In genomic region chr3:134309987-134310700, GRCh38 we compare ENCODE assay signal across 11 cellular contexts. TPM values are rescaled to one million over a fixed set of nuclear protein-coding genes. Genes with fewer than 3 reads are reported as not detected.
DNase-seq lines count a peak whose midpoint lies in the region; ATAC-seq and TF ChIP-seq lines count a peak whose summit lies in the region.
"Had no signal": no experiment of that assay in that cellular context is flagged by ENCODE, and none has a peak within 500 bp of the region (broad histone marks: within the 10 kb centered on the region; RNA-seq: fewer than 3 reads in every experiment).

No MANE protein-coding gene starts in this region.

- H3K4me3 ChIP-seq in ACC112 (ENCODE audit: low read depth, low read length) (no peak overlapping the region), NB4 (ENCODE audit: low read depth, low read length) (no peak overlapping the region), osteoblast (ENCODE audit: insufficient read depth, low read length) (no peak overlapping the region), OCI-LY7 (ENCODE audit: low read depth, low read length, poor library complexity, severe bottlenecking) (no peak overlapping the region), testis (no peak overlapping the region), adrenal gland (no peak overlapping the region)

- H2AFZ ChIP-seq in ACC112 (ENCODE audit: low read length, unreplicated experiment) (no peak overlapping the region), osteoblast (ENCODE audit: low read length) (peak overlapping the region; percentile 11), OCI-LY7 (ENCODE audit: low read length) (no peak overlapping the region)

- DNase-seq in NB4 (ENCODE audit: low read depth) (peak; percentile 50), epithelial cell of prostate (ENCODE audit: low read depth, low spot score) (no peak), osteoblast (ENCODE audit: insufficient read length, low spot score, missing footprints) (peak; percentile 58), OCI-LY7 (ENCODE audit: low spot score) (no peak), testis (no peak), adrenal gland (no peak)
- DNase-seq: activated B cell treated with CpG ODN at 0.5 μM for 24 hours; activated effector memory CD4-positive, alpha-beta T cell treated with anti-CD3 and anti-CD28 coated beads, Interleukin-2, amount 50 U/mL, for 16 hours; H7 had no signal

- H3K4me1 ChIP-seq in ACC112 (ENCODE audit: control insufficient read depth, insufficient read depth, low read length, unreplicated experiment): peaks cover 61% of the 10 kb centered on the region
- H3K4me1 ChIP-seq in osteoblast (ENCODE audit: insufficient read depth, low read length): peaks cover 62% of the 10 kb centered on the region
- H3K4me1 ChIP-seq in OCI-LY7 (ENCODE audit: insufficient read depth, low read length, poor library complexity, severe bottlenecking): no peaks in the 10 kb centered on the region
- H3K4me1 ChIP-seq in testis: peaks cover 22% of the 10 kb centered on the region
- peaks cover 10 to 31% of the 10 kb centered on the region in 2 donors for H3K4me1 ChIP-seq in adrenal gland (replicated peaks in 1 of 2)

- H3K9me3 ChIP-seq in osteoblast (ENCODE audit: low read depth, low read length): no peaks in the 10 kb centered on the region
- no peaks in the 10 kb centered on the region for H3K9me3 ChIP-seq in OCI-LY7 (ENCODE audit: low read length)
- H3K9me3 ChIP-seq in testis: no peaks in the 10 kb centered on the region
- H3K9me3 ChIP-seq in adrenal gland (replicated peaks in 1 of 3): no peaks in the 10 kb centered on the region

- H3K36me3 ChIP-seq in ACC112 (ENCODE audit: insufficient read depth, low read length) (no peaks in the 10 kb centered on the region), osteoblast (ENCODE audit: insufficient read depth, low read length) (no peaks in the 10 kb centered on the region), OCI-LY7 (ENCODE audit: insufficient read depth, low read length) (no peaks in the 10 kb centered on the region), testis (ENCODE audit: low read depth, missing control alignments) (no peaks in the 10 kb centered on the region), adrenal gland (replicated peaks in 1 of 2) (no peaks in the 10 kb centered on the region)

- no peaks in the 10 kb centered on the region for H3K9me2 ChIP-seq in OCI-LY7 (ENCODE audit: insufficient read depth, low read length)

- H4K20me1 ChIP-seq in osteoblast (ENCODE audit: insufficient read depth, low read length) (no peaks in the 10 kb centered on the region), OCI-LY7 (ENCODE audit: insufficient read depth, low read length) (no peaks in the 10 kb centered on the region)

- no TSS peak for BruUV-seq in OCI-LY7 (replicated peaks; lab: Mats Ljungman, UMichigan)

- TF ChIP-seq POLR2A in NB4 (IDR thresholded peaks at IDR 0.05; ENCODE audit: extremely low read depth, insufficient read length) (no peak), testis (IDR thresholded peaks at IDR 0.05) (no peak), adrenal gland (IDR thresholded peaks at IDR 0.05) (no peak)

- WGBS in testis, 2 donors: 65 to 73% methylated on average over 9 of the region's 9 CpGs
- 69 to 74% (median 71%) methylated on average over 9 of the region's 9 CpGs for WGBS in adrenal gland, 4 donors

- no peaks in the 10 kb centered on the region for H3K27me3 ChIP-seq in ACC112 (ENCODE audit: insufficient read depth, low read length)
- no peaks in the 10 kb centered on the region for H3K27me3 ChIP-seq in osteoblast (ENCODE audit: insufficient read depth, low read length)
- no peaks in the 10 kb centered on the region for H3K27me3 ChIP-seq in testis
- no peaks in the 10 kb centered on the region for H3K27me3 ChIP-seq in adrenal gland

- POLR2A ChIA-PET in OCI-LY7 (lab: Charles Lee): interaction anchor here (1.3 kb wide), 1 partner anchor 32 kb away, joined by 4 read pairs; no protein-coding TSS in a partner anchor

- H3K79me2 ChIP-seq in ACC112 (ENCODE audit: control insufficient read depth, insufficient read depth, low read length, unreplicated experiment): peaks cover 4% of the 10 kb centered on the region
- no peaks in the 10 kb centered on the region for H3K79me2 ChIP-seq in osteoblast (ENCODE audit: insufficient read depth, low read length)
- no peaks in the 10 kb centered on the region for H3K79me2 ChIP-seq in OCI-LY7 (ENCODE audit: insufficient read depth, low read depth, low read length)

- CTCF ChIA-PET in OCI-LY7 (lab: Charles Lee; ENCODE audit: unreplicated experiment): no interaction called here

- H3K4me2 ChIP-seq in osteoblast (ENCODE audit: insufficient read depth, low read length) (no peak overlapping the region), OCI-LY7 (ENCODE audit: low read length) (no peak overlapping the region)

- H3K27ac ChIP-seq in ACC112 (ENCODE audit: low read depth, low read length) (peak overlapping the region; percentile 70), epithelial cell of prostate (peak overlapping the region; percentile 91), osteoblast (ENCODE audit: low read depth, low read length) (peak overlapping the region; percentile 61), OCI-LY7 (ENCODE audit: low read depth, low read length, poor library complexity, severe bottlenecking) (no peak overlapping the region), testis (no peak overlapping the region), adrenal gland (peak overlapping the region in 1 of 5 donors; percentile 50)

- ATAC-seq in HG03095 (IDR thresholded peaks at IDR 0.05; ENCODE audit: unreplicated experiment): no peak

- TF ChIP-seq CTCF in NB4 (IDR thresholded peaks at IDR 0.05; ENCODE audit: low read depth, low read length): no peak
- TF ChIP-seq CTCF in osteoblast (IDR thresholded peaks at IDR 0.05; ENCODE audit: extremely low read depth, low read depth, low read length): no peak
- TF ChIP-seq CTCF in OCI-LY7 (conservative IDR thresholded peaks at IDR 0.05; ENCODE audit: low read length): no peak
- TF ChIP-seq CTCF in testis (IDR thresholded peaks at IDR 0.05): no peak
- TF ChIP-seq CTCF in adrenal gland (IDR thresholded peaks at IDR 0.05): no peak

- intact Hi-C loops in OCI-LY7 (cut with micrococcal nuclease; ENCODE audit: unreplicated experiment) (loop anchor here (5.0 kb wide), 1 partner anchor 98 kb away; no protein-coding TSS in a partner anchor), testis (cut with DNase I; ENCODE audit: low total_unique reads) (loop anchor here (5.0 to 10.0 kb wide), 3 partner anchors 47 to 162 kb away; no protein-coding TSS in a partner anchor), adrenal gland (cut with DNase I) (loop anchor here (2.0 to 5.0 kb wide), 3 partner anchors 62 to 162 kb away; partner anchors contain the start of gene AMOTL2 (in 1 of the 2))

RNA-seq across cellular contexts. Expression of gene RYK, which starts 59.5 kb away (rescaled TPM):
- 108 and 117 TPM in 2 replicates for total RNA-seq in osteoblast
- total RNA-seq in OCI-LY7 (2014; rRNA removed; shearing (Covaris generic)): 24.8 and 25.0 TPM in 2 replicates
- total RNA-seq in OCI-LY7 (2022): 22.5 and 25.5 TPM in 2 replicates
- total RNA-seq in testis: 100 to 1,000 TPM; 112 to 120 TPM
- polyA plus RNA-seq in testis (ENCODE audit: insufficient read depth, low read depth, low replicate concordance): 82.6 TPM
- 10 to 100 TPM; 27.8 to 74.4 (median 45.8) TPM for total RNA-seq in adrenal gland
- 10 to 100 TPM; 27.7 to 37.7 (median 31.0) TPM for polyA plus RNA-seq in adrenal gland

Comparison
In these comparisons a context has a peak if more than half of its experiments do, and no peak if none do; other contexts are left out.
1. H3K27ac ChIP-seq: peak in ACC112 (single experiment), epithelial cell of prostate (single experiment) and osteoblast (single experiment); none in OCI-LY7 (single experiment) and testis (0 of 2).
2. DNase-seq: peak in NB4 (single experiment) and osteoblast (single experiment); none in epithelial cell of prostate (single experiment), OCI-LY7 (single experiment), testis (single experiment) and adrenal gland (0 of 7).